ENCODE assay signal across 2 cellular contexts in the genomic region with DNA sequence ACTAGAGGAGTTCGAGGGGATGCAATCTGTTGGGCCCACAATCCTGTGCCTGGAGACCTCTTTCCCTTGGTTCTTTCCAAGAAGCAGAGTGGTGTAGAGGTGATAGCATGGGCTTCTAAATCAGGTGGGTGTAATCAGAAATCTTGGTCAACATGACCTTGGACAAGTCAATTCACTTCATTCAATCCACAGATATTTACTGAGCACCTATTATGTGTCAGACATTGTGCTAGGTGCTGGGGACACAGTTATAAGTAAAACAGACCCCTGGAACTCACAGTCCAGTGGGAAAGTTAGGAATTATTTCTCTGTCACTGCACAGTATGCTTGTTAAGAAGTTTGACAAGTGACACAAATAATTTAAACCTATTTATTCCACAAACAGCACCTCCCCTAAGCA.
TF ChIP-seq lines count a peak whose summit lies in the region.

No MANE protein-coding gene starts in this region.

TF ChIP-seq in SK-N-SH, 30 proteins besides CTCF, POLR2A, EP300 and RAD21:
- TF ChIP-seq NFIC (IDR thresholded peaks at IDR 0.05; ENCODE audit: borderline replicate concordance): no peak
TF ChIP-seq in SK-N-SH: peak in this region for 0.

TF ChIP-seq in SK-N-SH treated with all-trans-retinoic acid at 6 μM for 48 hours, 23 proteins besides CTCF, POLR2A, EP300 and RAD21:
- TF ChIP-seq ZNF8 (CRISPR knock-in tag; IDR thresholded peaks at IDR 0.05) (no peak), OSR1 (CRISPR knock-in tag; IDR thresholded peaks at IDR 0.05) (no peak), SNAI2 (CRISPR knock-in tag; IDR thresholded peaks at IDR 0.05) (no peak), ZFP3 (CRISPR knock-in tag; IDR thresholded peaks at IDR 0.05) (no peak), BACH2 (CRISPR knock-in tag; IDR thresholded peaks at IDR 0.05; ENCODE audit: borderline replicate concordance) (no peak), CSRNP3 (CRISPR knock-in tag; IDR thresholded peaks at IDR 0.05) (no peak), ESRRG (CRISPR knock-in tag; IDR thresholded peaks at IDR 0.05) (no peak)
- TF ChIP-seq, protein P1, sequence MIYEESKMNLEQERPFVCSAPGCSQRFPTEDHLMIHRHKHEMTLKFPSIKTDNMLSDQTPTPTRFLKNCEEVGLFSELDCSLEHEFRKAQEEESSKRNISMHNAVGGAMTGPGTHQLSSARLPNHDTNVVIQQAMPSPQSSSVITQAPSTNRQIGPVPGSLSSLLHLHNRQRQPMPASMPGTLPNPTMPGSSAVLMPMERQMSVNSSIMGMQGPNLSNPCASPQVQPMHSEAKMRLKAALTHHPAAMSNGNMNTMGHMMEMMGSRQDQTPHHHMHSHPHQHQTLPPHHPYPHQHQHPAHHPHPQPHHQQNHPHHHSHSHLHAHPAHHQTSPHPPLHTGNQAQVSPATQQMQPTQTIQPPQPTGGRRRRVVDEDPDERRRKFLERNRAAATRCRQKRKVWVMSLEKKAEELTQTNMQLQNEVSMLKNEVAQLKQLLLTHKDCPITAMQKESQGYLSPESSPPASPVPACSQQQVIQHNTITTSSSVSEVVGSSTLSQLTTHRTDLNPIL (CRISPR knock-in tag; IDR thresholded peaks at IDR 0.05; ENCODE audit: low read depth): no peak
